ENCODE assay signal across 11 cellular contexts in the genomic region with DNA sequence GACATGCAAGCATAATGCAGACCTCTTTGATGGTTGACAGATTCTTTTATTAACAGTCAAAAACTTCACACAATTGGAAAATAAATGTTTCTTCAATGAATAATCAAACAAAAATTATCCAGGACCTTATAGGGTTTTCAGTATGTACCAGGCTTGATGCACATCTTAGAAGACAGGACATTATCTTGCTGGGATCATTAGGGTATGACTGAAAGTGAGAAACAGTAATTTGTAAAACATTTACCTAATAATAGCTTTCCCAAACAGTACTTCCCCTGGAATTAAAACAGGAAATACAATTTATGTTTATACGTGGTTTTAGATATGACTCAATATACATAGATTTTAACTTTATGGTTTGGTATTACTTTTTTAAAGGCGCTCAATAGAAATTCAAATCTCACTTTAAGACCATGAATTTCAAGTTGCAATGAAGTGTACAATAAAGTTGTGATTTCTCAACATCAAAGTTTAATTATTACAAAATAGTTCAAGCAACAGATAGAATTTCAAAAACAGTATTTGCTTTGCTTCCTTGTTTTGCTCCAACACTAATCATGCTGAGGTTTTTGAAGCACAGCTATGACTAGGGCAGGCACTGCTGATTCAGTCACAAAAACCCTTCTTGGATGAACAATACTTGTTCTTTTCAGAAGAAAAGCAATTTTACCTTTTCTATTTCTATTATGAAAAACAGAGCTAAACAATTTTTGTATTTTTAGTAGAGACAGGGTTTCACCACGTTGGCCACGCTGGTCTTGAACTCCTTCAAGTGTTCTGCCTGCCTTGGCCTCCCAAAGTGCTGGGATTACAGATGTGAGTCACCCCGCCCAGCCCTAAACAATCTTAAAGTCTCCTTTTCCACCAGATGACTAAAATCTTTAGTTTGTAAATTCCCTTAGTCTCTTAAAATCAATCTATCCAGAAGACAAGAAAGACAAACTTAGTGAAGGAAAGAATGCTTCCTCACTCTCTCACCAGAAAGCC. TPM values are rescaled to one million over a fixed set of nuclear protein-coding genes. Genes with fewer than 3 reads are reported as not detected.
DNase-seq lines count a peak whose midpoint lies in the region; FAIRE-seq and TF ChIP-seq lines count a peak whose summit lies in the region.
"Had no signal": no experiment of that assay in that cellular context is flagged by ENCODE, and none has a peak within 500 bp of the region (broad histone marks: within the 10 kb centered on the region; RNA-seq: fewer than 3 reads in every experiment).

No MANE protein-coding gene starts in this region.

- peaks cover 14% of the 10 kb centered on the region for H3K4me1 Mint-ChIP-seq in activated CD4-positive, alpha-beta T cell treated with anti-CD3 and anti-CD28 coated beads, Interleukin-2, amount 10 ng/mL, durations not matched to agents 7 days and 5 days

- peaks cover 3% of the 10 kb centered on the region for H3K9me3 Mint-ChIP-seq in activated CD4-positive, alpha-beta T cell treated with anti-CD3 and anti-CD28 coated beads, Interleukin-2, amount 10 ng/mL, durations not matched to agents 7 days and 5 days

- peaks cover 3% of the 10 kb centered on the region for H3K4me1 ChIP-seq in smooth muscle cell (ENCODE audit: low read depth)

- in situ Hi-C loops in ACHN (cut with HindIII; ENCODE audit: low pct_ligation_motif_present, low pct_unique_long_range_greater_than_20kb, low sequenced_read_pairs) = no loop called here

- DNase-seq in activated CD4-positive, alpha-beta T cell treated with anti-CD3 and anti-CD28 coated beads, Interleukin-2, amount 10 ng/mL, durations not matched to agents 7 days and 5 days = no peak
- DNase-seq in activated CD4-positive, alpha-beta T cell treated with anti-CD3 and anti-CD28 coated beads for 1 hour = no peak
- DNase-seq in LHCN-M2 (ENCODE audit: low read depth) = peak; percentile 48
- DNase-seq in smooth muscle cell (lab: John Stamatoyannopoulos, UW; ENCODE audit: unreplicated experiment) = no peak
- no peak for DNase-seq in ACHN
- no peak for DNase-seq in HuH-7 (ENCODE audit: low spot score)
- no peak for DNase-seq in NCI-H524 (lab: John Stamatoyannopoulos, UW)
- DNase-seq: activated effector memory CD4-positive, alpha-beta T cell treated with anti-CD3 and anti-CD28 coated beads, Interleukin-2, amount 50 U/mL, for 16 hours had no signal

- FAIRE-seq in endometrium (lab: Jason Lieb, UNC) = peak; percentile 55
- FAIRE-seq: GM12891 had no signal

- no peak for TF ChIP-seq CTCF in smooth muscle cell (IDR thresholded peaks at IDR 0.05; ENCODE audit: borderline replicate concordance, insufficient read depth, poor library complexity, severe bottlenecking)

- H3K4me3 Mint-ChIP-seq in activated CD4-positive, alpha-beta T cell treated with anti-CD3 and anti-CD28 coated beads, Interleukin-2, amount 10 ng/mL, durations not matched to agents 7 days and 5 days = no peak overlapping the region

- H4K20me1 ChIP-seq in smooth muscle cell (ENCODE audit: low read depth) = no peaks in the 10 kb centered on the region

- H3K27ac ChIP-seq in smooth muscle cell (ENCODE audit: low read depth) = peak overlapping the region; percentile 85
- H3K27ac ChIP-seq: SK-N-MC had no signal

- 39% methylated on average over 5 of the region's 5 CpGs for WGBS in smooth muscle cell (ENCODE audit: low lambda C conversion rate)

- H3K27me3 ChIP-seq in smooth muscle cell (ENCODE audit: low read depth) = no peaks in the 10 kb centered on the region

- peak overlapping the region; percentile 34 for H3K4me2 ChIP-seq in smooth muscle cell

- H3K27me3 Mint-ChIP-seq in activated CD4-positive, alpha-beta T cell treated with anti-CD3 and anti-CD28 coated beads, Interleukin-2, amount 10 ng/mL, durations not matched to agents 7 days and 5 days = no peaks in the 10 kb centered on the region

- H3K27ac Mint-ChIP-seq in activated CD4-positive, alpha-beta T cell treated with anti-CD3 and anti-CD28 coated beads, Interleukin-2, amount 10 ng/mL, durations not matched to agents 7 days and 5 days = peak overlapping the region; percentile 12

- H2AFZ ChIP-seq in smooth muscle cell (ENCODE audit: low read depth) = no peak overlapping the region

- no peaks in the 10 kb centered on the region for H3K9me3 ChIP-seq in smooth muscle cell (replicated peaks; ENCODE audit: low read depth)

- CTCF ChIA-PET in activated CD4-positive, alpha-beta T cell treated with anti-CD3 and anti-CD28 coated beads, Interleukin-2, amount 10 ng/mL, durations not matched to agents 7 days and 5 days (lab: Charles Lee) = interaction anchor here (0.7 to 4.7 kb wide), 2 partner anchors 12 to 879 kb away, joined by 3 to 27 read pairs; partner anchors contain the start of gene SOD2

- peaks cover 6% of the 10 kb centered on the region for H3F3A ChIP-seq in smooth muscle cell (ENCODE audit: low read depth)

- H3K36me3 ChIP-seq in smooth muscle cell (ENCODE audit: low read depth) = no peaks in the 10 kb centered on the region

- peaks cover 44% of the 10 kb centered on the region for H3K36me3 Mint-ChIP-seq in activated CD4-positive, alpha-beta T cell treated with anti-CD3 and anti-CD28 coated beads, Interleukin-2, amount 10 ng/mL, durations not matched to agents 7 days and 5 days (ENCODE audit: low read depth)

- no peaks in the 10 kb centered on the region for H3K79me2 ChIP-seq in smooth muscle cell (ENCODE audit: low read depth)

- POLR2A ChIA-PET in activated CD4-positive, alpha-beta T cell treated with anti-CD3 and anti-CD28 coated beads, Interleukin-2, amount 10 ng/mL, durations not matched to agents 7 days and 5 days (lab: Charles Lee) = no interaction called here

- no peak overlapping the region for H3K9ac ChIP-seq in smooth muscle cell (ENCODE audit: low read depth)

- H3K4me3 ChIP-seq in smooth muscle cell = no peak overlapping the region
- H3K4me3 ChIP-seq: SK-N-MC had no signal

RNA-seq across cellular contexts. Expression of gene SOD2, which starts 13.7 kb away (rescaled TPM):
- total RNA-seq in activated CD4-positive, alpha-beta T cell treated with anti-CD3 and anti-CD28 coated beads, Interleukin-2, amount 10 ng/mL, durations not matched to agents 7 days and 5 days = 10 to 100 TPM; 62.9 to 64.0 TPM
- total RNA-seq in LHCN-M2 (2014; rRNA removed) = 123 and 154 TPM in 2 replicates
- 143 TPM for polyA plus RNA-seq in LHCN-M2 (2012)
- 68.4 and 69.4 TPM in 2 replicates for total RNA-seq in smooth muscle cell
- 53.2 and 72.0 TPM in 2 replicates for polyA plus RNA-seq in smooth muscle cell

RNA-seq across cellular contexts. Expression of gene WTAP, which starts 47.9 kb away (rescaled TPM):
- 100 to 1,000 TPM; 120 to 131 TPM for total RNA-seq in activated CD4-positive, alpha-beta T cell treated with anti-CD3 and anti-CD28 coated beads, Interleukin-2, amount 10 ng/mL, durations not matched to agents 7 days and 5 days
- 81.4 and 90.3 TPM in 2 replicates for total RNA-seq in LHCN-M2 (2014; rRNA removed)
- 46.5 TPM for polyA plus RNA-seq in LHCN-M2 (2012)
- 90.2 and 94.1 TPM in 2 replicates for total RNA-seq in smooth muscle cell
- polyA plus RNA-seq in smooth muscle cell = 39.4 and 56.8 TPM in 2 replicates
